ENCODE assay signal across 8 cellular contexts in the genomic region with DNA sequence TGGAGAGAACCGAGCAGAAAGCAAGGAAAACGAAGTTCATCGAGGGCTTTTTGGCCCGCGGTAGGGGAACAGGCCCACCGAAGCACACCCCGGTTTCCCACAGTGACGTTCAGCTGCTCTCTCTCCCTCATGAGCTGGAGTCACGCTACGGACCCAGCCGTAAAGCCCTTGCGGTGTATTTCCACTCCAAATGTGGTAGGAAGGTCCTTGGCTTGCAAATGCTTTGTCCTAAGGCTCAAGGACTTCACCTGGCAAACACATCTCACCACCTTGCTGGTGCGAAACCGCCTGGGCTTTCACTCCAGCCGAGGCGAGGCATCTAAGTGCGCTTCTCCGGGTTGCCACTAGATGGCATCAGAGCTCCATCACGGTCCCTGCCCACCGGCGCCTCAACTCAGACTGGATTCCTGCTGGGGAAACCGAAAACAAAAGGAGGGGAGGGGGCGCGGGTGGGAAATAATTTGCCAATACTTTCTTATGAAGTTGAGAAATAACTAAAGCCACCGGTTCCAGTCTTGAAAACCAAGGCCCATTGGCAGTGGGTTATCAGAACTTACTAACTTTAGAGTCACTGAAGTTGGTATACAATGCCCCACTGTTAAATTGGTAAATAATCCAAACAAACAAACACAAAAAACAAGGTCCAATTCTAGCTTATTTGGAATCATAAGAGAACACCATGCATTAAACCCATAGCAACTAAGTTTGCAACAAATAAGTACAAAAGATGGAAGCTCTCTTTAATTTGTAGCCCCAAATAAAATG. TPM values are rescaled to one million over a fixed set of nuclear protein-coding genes. Genes with fewer than 3 reads are reported as not detected.
DNase-seq lines count a peak whose midpoint lies in the region; ATAC-seq, FAIRE-seq and TF ChIP-seq lines count a peak whose summit lies in the region.

No MANE protein-coding gene starts in this region.

- no peak overlapping the region for H3K18ac ChIP-seq in H1 (ENCODE audit: extremely low read depth, low read length)

- H3K9ac ChIP-seq in H1 (replicated peaks in 1 of 4; ENCODE audit: extremely low read depth in 1 of 4, low read depth in 3 of 4, low read length in 3 of 4): no peak overlapping the region
- H3K9ac ChIP-seq in muscle layer of colon (ENCODE audit: low read length): no peak overlapping the region

- H2BK12ac ChIP-seq in H1 (ENCODE audit: low read depth, low read length): no peak overlapping the region

- no peak overlapping the region for H3K4me3 Mint-ChIP-seq in activated CD8-positive, alpha-beta T cell treated with anti-CD3 and anti-CD28 coated beads, Interleukin-2, amount 10 ng/mL, durations not matched to agents 7 days and 5 days
- H3K4me3 Mint-ChIP-seq in stimulated activated memory B cell treated with anti-CD40 and anti-IgM and Interleukin-4, amounts not matched to agents 10 μg/mL and 1 μg/mL and 100 μg/mL, for 72 hours: no peak overlapping the region

- TF ChIP-seq POLR2A in H54 (IDR thresholded peaks at IDR 0.05; ENCODE audit: low read depth, low read length): no peak
- no peak for TF ChIP-seq POLR2A in H1 (IDR thresholded peaks at IDR 0.05; ENCODE audit: control extremely low read depth in 1 of 2, low read depth in 2 of 2, low read length in 2 of 2)

- no peak overlapping the region for H2BK120ac ChIP-seq in H1 (replicated peaks; ENCODE audit: low read depth, low read length)

- no peak for TF ChIP-seq EP300 in H1 (IDR thresholded peaks at IDR 0.05; ENCODE audit: borderline replicate concordance in 1 of 2, low read depth in 2 of 2, low read length in 2 of 2)

- H2AFZ ChIP-seq in H1 (ENCODE audit: low read length): peak overlapping the region; percentile 95

- H3K27me3 Mint-ChIP-seq in activated CD8-positive, alpha-beta T cell treated with anti-CD3 and anti-CD28 coated beads, Interleukin-2, amount 10 ng/mL, durations not matched to agents 7 days and 5 days (ENCODE audit: low read depth): peaks cover 58% of the 10 kb centered on the region
- H3K27me3 Mint-ChIP-seq in stimulated activated memory B cell treated with anti-CD40 and anti-IgM and Interleukin-4, amounts not matched to agents 10 μg/mL and 1 μg/mL and 100 μg/mL, for 72 hours: peaks cover 75% of the 10 kb centered on the region

- H3K36me3 ChIP-seq in H1 (ENCODE audit: control insufficient read depth in 2 of 4, insufficient read depth in 4 of 4, low read length in 3 of 4) (no peaks in the 10 kb centered on the region), muscle layer of colon (ENCODE audit: insufficient read depth, low read length) (no peaks in the 10 kb centered on the region)

- H2BK15ac ChIP-seq in H1 (ENCODE audit: low read length): no peak overlapping the region

- POLR2A ChIA-PET in activated CD8-positive, alpha-beta T cell treated with anti-CD3 and anti-CD28 coated beads, Interleukin-2, amount 10 ng/mL, durations not matched to agents 7 days and 5 days (lab: Charles Lee): no interaction called here
- POLR2A ChIA-PET in H1 (lab: Charles Lee; ENCODE audit: partially characterized antibody): interaction anchor here (1.2 kb wide), 1 partner anchor 11 kb away, joined by 4 read pairs; no protein-coding TSS in a partner anchor

- H3K27ac ChIP-seq in H1 (ENCODE audit: low read depth, low read length) (no peak overlapping the region), muscle layer of colon (ENCODE audit: low read depth, low read length) (no peak overlapping the region)

- no peaks in the 10 kb centered on the region for H4K20me1 ChIP-seq in H1 (replicated peaks in 1 of 2; ENCODE audit: control insufficient read depth in 1 of 2, insufficient read depth in 2 of 2, low read length in 2 of 2)

- no peak overlapping the region for H3K14ac ChIP-seq in H1 (ENCODE audit: insufficient read length)

- H4K5ac ChIP-seq in H1 (ENCODE audit: insufficient read length, low read depth, low read length): no peak overlapping the region

- no peak overlapping the region for H3K4me3 ChIP-seq in H1 (ENCODE audit: extremely low read depth in 1 of 4, insufficient read depth in 2 of 4, low read depth in 3 of 4, low read length in 4 of 4)
- H3K4me3 ChIP-seq in muscle layer of colon (ENCODE audit: low read depth in 1 of 2, low read length in 2 of 2): peak overlapping the region; percentile 18 to 43

- ATAC-seq in activated CD8-positive, alpha-beta T cell treated with anti-CD3 and anti-CD28 coated beads, Interleukin-2, amount 10 ng/mL, durations not matched to agents 7 days and 5 days: peak; percentile 72
- peak; percentile 69 for ATAC-seq in stimulated activated memory B cell treated with anti-CD40 and anti-IgM and Interleukin-4, amounts not matched to agents 10 μg/mL and 1 μg/mL and 100 μg/mL, for 72 hours
- ATAC-seq in HG03571 (IDR thresholded peaks at IDR 0.05; ENCODE audit: unreplicated experiment): no peak

- FAIRE-seq in H54 (lab: Jason Lieb, UNC): peak; percentile 36
- FAIRE-seq in H1 (lab: Jason Lieb, UNC): peak; percentile 75

- no peak overlapping the region for H3K56ac ChIP-seq in H1 (replicated peaks; ENCODE audit: insufficient read length, low read depth, low read length)

- in situ Hi-C loops in Caki2 (cut with HindIII; ENCODE audit: low pct_unique_long_range_greater_than_20kb, low sequenced_read_pairs): no loop called here

- H4K8ac ChIP-seq in H1 (ENCODE audit: extremely low read depth, insufficient read depth, low read length): no peak overlapping the region

- peak; percentile 51 for DNase-seq in Caki2 (ENCODE audit: low read depth)
- DNase-seq in H54 (ENCODE audit: insufficient read length, low spot score): no peak
- peak; percentile 38 for DNase-seq in NCI-H526 treated with DMSO at 0.1 percent for 48 hours (lab: John Stamatoyannopoulos, UW)
- peak; percentile 70 for DNase-seq in activated CD8-positive, alpha-beta T cell treated with anti-CD3 and anti-CD28 coated beads, Interleukin-2, amount 10 ng/mL, durations not matched to agents 7 days and 5 days
- DNase-seq in H1 (ENCODE audit: low read depth in 1 of 2, low spot score in 2 of 2): peak in 1 of 2 experiments; percentile 87

- H3K9me3 ChIP-seq in H1 (ENCODE audit: insufficient read depth in 2 of 2, low read depth in 1 of 2, low read length in 1 of 2) (no peaks in the 10 kb centered on the region), muscle layer of colon (ENCODE audit: low read length) (no peaks in the 10 kb centered on the region)

- no peaks in the 10 kb centered on the region for H3K23me2 ChIP-seq in H1 (ENCODE audit: low read depth, low read length)

- H2BK5ac ChIP-seq in H1 (ENCODE audit: low read depth, low read length): 0 out of 2 replicates have a peak overlapping the region, but pooled peaks have one; percentile 4

- H2AK5ac ChIP-seq in H1 (ENCODE audit: low read depth, low read length): no peak overlapping the region

- H4K91ac ChIP-seq in H1 (replicated peaks; ENCODE audit: insufficient read length, low read length): no peak overlapping the region

- no peaks in the 10 kb centered on the region for H3K36me3 Mint-ChIP-seq in activated CD8-positive, alpha-beta T cell treated with anti-CD3 and anti-CD28 coated beads, Interleukin-2, amount 10 ng/mL, durations not matched to agents 7 days and 5 days (ENCODE audit: low read depth)
- H3K36me3 Mint-ChIP-seq in stimulated activated memory B cell treated with anti-CD40 and anti-IgM and Interleukin-4, amounts not matched to agents 10 μg/mL and 1 μg/mL and 100 μg/mL, for 72 hours: no peaks in the 10 kb centered on the region

- peaks cover 0 to 4% (median 1%) of the 10 kb centered on the region in 4 experiments; a peak in 4 of 7 replicates for H3K4me1 ChIP-seq in H1 (replicated peaks in 1 of 4; ENCODE audit: control insufficient read depth in 3 of 4, insufficient read depth in 4 of 4, low read length in 3 of 4)
- H3K4me1 ChIP-seq in muscle layer of colon (ENCODE audit: insufficient read depth, low read length): peaks cover 7% of the 10 kb centered on the region

- CTCF ChIA-PET in activated CD8-positive, alpha-beta T cell treated with anti-CD3 and anti-CD28 coated beads, Interleukin-2, amount 10 ng/mL, durations not matched to agents 7 days and 5 days (lab: Charles Lee): interaction anchor here (0.6 to 3.6 kb wide), 31 partner anchors 10 to 1165 kb away, joined by 3 to 25 read pairs (median 3); a partner anchor contains a TSS
- CTCF ChIA-PET in H1 (lab: Charles Lee; ENCODE audit: partially characterized antibody): interaction anchor here (0.6 to 5.0 kb wide), 46 partner anchors 9 to 1176 kb away, joined by 3 to 37 read pairs (median 4); a partner anchor contains a TSS

- H3K4me1 Mint-ChIP-seq in activated CD8-positive, alpha-beta T cell treated with anti-CD3 and anti-CD28 coated beads, Interleukin-2, amount 10 ng/mL, durations not matched to agents 7 days and 5 days (ENCODE audit: low read depth): peaks cover 3% of the 10 kb centered on the region
- H3K4me1 Mint-ChIP-seq in stimulated activated memory B cell treated with anti-CD40 and anti-IgM and Interleukin-4, amounts not matched to agents 10 μg/mL and 1 μg/mL and 100 μg/mL, for 72 hours: no peaks in the 10 kb centered on the region

- H3K23ac ChIP-seq in H1 (ENCODE audit: insufficient read length): no peak overlapping the region

- no peak overlapping the region for H2BK20ac ChIP-seq in H1 (ENCODE audit: low read length)

- no peak overlapping the region for H3K4me2 ChIP-seq in H1 (ENCODE audit: insufficient read depth in 1 of 2, low read depth in 2 of 2, low read length in 2 of 2)

- no peak overlapping the region for H3K4ac ChIP-seq in H1 (replicated peaks; ENCODE audit: insufficient read length, low read depth, low read length)

- no peaks in the 10 kb centered on the region for H3K79me1 ChIP-seq in H1 (ENCODE audit: low read depth, low read length)

- no peak overlapping the region for H3K27ac Mint-ChIP-seq in activated CD8-positive, alpha-beta T cell treated with anti-CD3 and anti-CD28 coated beads, Interleukin-2, amount 10 ng/mL, durations not matched to agents 7 days and 5 days
- no peak overlapping the region for H3K27ac Mint-ChIP-seq in stimulated activated memory B cell treated with anti-CD40 and anti-IgM and Interleukin-4, amounts not matched to agents 10 μg/mL and 1 μg/mL and 100 μg/mL, for 72 hours

- no peaks in the 10 kb centered on the region for H3K9me3 Mint-ChIP-seq in activated CD8-positive, alpha-beta T cell treated with anti-CD3 and anti-CD28 coated beads, Interleukin-2, amount 10 ng/mL, durations not matched to agents 7 days and 5 days (ENCODE audit: insufficient read depth)
- H3K9me3 Mint-ChIP-seq in stimulated activated memory B cell treated with anti-CD40 and anti-IgM and Interleukin-4, amounts not matched to agents 10 μg/mL and 1 μg/mL and 100 μg/mL, for 72 hours: no peaks in the 10 kb centered on the region

- peak; percentile 75 to 94 (median 82) for TF ChIP-seq CTCF in H1 (IDR thresholded peaks at IDR 0.05; ENCODE audit: control extremely low read depth in 1 of 3, insufficient read depth in 1 of 3, low read depth in 1 of 3, low read length in 3 of 3)

- H3K27me3 ChIP-seq in H1 (replicated peaks in 1 of 4; ENCODE audit: control insufficient read depth in 3 of 4, extremely low read depth in 1 of 4, insufficient read depth in 3 of 4, low read length in 3 of 4): peaks cover 0 to 3% (median 0%) of the 10 kb centered on the region in 4 experiments; a peak in 3 of 7 replicates
- H3K27me3 ChIP-seq in muscle layer of colon (ENCODE audit: control insufficient read depth in 1 of 2, insufficient read depth in 2 of 2, low read length in 2 of 2): peaks cover 8 to 35% of the 10 kb centered on the region in 2 donors

- WGBS in H1 (ENCODE audit: extremely low coverage in 1 of 2, insufficient coverage in 1 of 2, insufficient read length in 1 of 2, insufficient replicate concordance in 2 of 2, low coverage in 1 of 2, low lambda C conversion rate in 2 of 2, missing lambda C conversion rate in 1 of 2), 2 experiments: 37% methylated on average over 25 of the region's 25 CpGs; no CpG with 5 or more reads in 1 of the 2 experiments

- TF ChIP-seq RAD21 in H1 (IDR thresholded peaks at IDR 0.05 in 1 of 2, conservative IDR thresholded peaks at IDR 0.05 in 1 of 2; ENCODE audit: low read depth in 2 of 2, low read length in 2 of 2): peak; percentile 96 to 97

- H3K79me2 ChIP-seq in H1 (ENCODE audit: control insufficient read depth in 1 of 2, insufficient read depth in 2 of 2, low read length in 2 of 2): no peaks in the 10 kb centered on the region

RNA-seq across cellular contexts. Expression of a gene that starts 13.4 kb away (rescaled TPM):
- 73.5 and 88.4 TPM in 2 replicates for total RNA-seq in Caki2 (2014; rRNA removed; shearing (Covaris generic); ENCODE audit: low replicate concordance)
- not detected for total RNA-seq in activated CD8-positive, alpha-beta T cell treated with anti-CD3 and anti-CD28 coated beads, Interleukin-2, amount 10 ng/mL, durations not matched to agents 7 days and 5 days
- total RNA-seq in H1 (2021; fragmentation: NEBNext Ultra II Directional; extraction: Animal tissue kit (Norgen Biotek cat#: 25700)): 0.13 and 0.22 TPM in 2 replicates
- polyA plus RNA-seq in H1 (2011; rRNA removed): 0.05 TPM in 1 of 2 replicates, not detected in the other
- polyA plus RNA-seq in H1 (2011; cell fraction: cytosol; rRNA removed): 0.09 TPM
- 0.03 TPM for polyA plus RNA-seq in H1 (2011; cell fraction: nucleus; rRNA removed)
- polyA plus RNA-seq in H1 (2012, experiment 1 of 2): 0.05 to 0.07 TPM in 2 of 4 replicates, not detected in the others
- 0.13 TPM for polyA plus RNA-seq in H1 (2012, experiment 2 of 2)
- 0.10 TPM for polyA plus RNA-seq in H1 (2013, experiment 1 of 2)
- polyA plus RNA-seq in H1 (2013, experiment 2 of 2): 0.06 TPM
- polyA minus RNA-seq in H1 (2011; rRNA and poly(A)+ RNA removed): 0.10 TPM in 1 of 2 replicates, not detected in the other
- not detected for polyA minus RNA-seq in H1 (2011; cell fraction: cytosol; rRNA and poly(A)+ RNA removed)
- polyA minus RNA-seq in H1 (2011; cell fraction: nucleus; rRNA and poly(A)+ RNA removed): 0.40 TPM

Comparison
In these comparisons a context has a peak if more than half of its experiments do, and no peak if none do; other contexts are left out.
1. H3K4me3 ChIP-seq: peak in muscle layer of colon (2 of 2); none in H1 (0 of 4).
2. RNA of a gene that starts 13.4 kb away (total RNA-seq): 73.5 to 88.4 TPM in Caki2; 0.13 to 0.22 TPM in H1 and not detected in activated CD8-positive, alpha-beta T cell treated with anti-CD3 and anti-CD28 coated beads, Interleukin-2, amount 10 ng/mL, durations not matched to agents 7 days and 5 days; every median in the first group is over 10 times any median in the second.